1 cellular context compared by ENCODE assay signal in the genomic region with DNA sequence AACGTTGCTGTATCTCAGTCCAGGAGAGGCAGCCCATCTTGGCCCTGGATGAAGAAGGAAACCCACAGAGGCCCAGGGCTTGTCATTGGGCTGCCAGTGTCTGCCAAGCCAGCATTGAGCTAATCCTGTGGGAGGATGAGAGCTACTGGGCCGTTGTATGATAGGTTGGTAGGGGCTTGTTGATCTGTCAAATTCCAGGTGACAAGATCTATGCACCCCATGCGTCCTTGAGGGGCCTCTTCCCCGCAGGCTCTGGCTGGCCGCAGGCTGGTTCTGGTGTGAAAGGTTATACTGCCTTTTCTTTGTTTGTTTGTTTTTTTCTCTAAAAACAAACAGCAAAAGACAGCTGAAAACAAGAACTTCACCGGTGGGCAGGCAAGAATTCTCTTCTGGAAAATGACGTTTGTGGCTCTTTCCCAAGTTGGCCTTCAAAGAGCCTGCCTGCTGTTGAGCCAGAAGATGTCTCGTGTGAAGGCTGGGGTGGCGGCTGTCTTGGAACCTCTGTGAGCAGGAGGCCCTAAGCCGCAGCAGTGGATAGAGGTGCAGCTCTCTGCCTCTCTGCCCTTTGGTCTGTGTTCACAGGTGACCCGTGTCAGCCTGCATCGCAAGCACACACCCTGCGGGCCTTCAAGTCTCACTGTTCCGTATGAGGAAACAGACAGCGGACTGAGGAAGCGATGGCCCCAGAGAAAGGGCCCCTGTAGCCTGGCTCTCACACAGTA.
TF ChIP-seq lines count a peak whose summit lies in the region.

No MANE protein-coding gene starts in this region.

TF ChIP-seq in HepG2, 621 proteins besides CTCF, POLR2A, EP300 and RAD21 (continues in another document):
- TF ChIP-seq SATB2 (CRISPR knock-in tag; IDR thresholded peaks at IDR 0.05): no peak
- TF ChIP-seq ZNF678 (CRISPR knock-in tag; IDR thresholded peaks at IDR 0.05): 0 out of 2 replicates have a peak, but pooled peaks have one; percentile 68
- TF ChIP-seq HNF4A (CRISPR knock-in tag; IDR thresholded peaks at IDR 0.05): peak; percentile 83
- TF ChIP-seq ZNF441 (CRISPR knock-in tag; IDR thresholded peaks at IDR 0.05; ENCODE audit: borderline replicate concordance): peak; percentile 34; the same call in 1 of the 2 replicates
- TF ChIP-seq ZNF775 (CRISPR knock-in tag; IDR thresholded peaks at IDR 0.05; ENCODE audit: borderline replicate concordance): no peak
- 0 out of 2 replicates have a peak, but pooled peaks have one; percentile 12 for TF ChIP-seq ZMYM4 (CRISPR knock-in tag; IDR thresholded peaks at IDR 0.05)
- TF ChIP-seq FOXA3 (CRISPR knock-in tag; IDR thresholded peaks at IDR 0.05): peak; percentile 57
- TF ChIP-seq ZNF280B (CRISPR knock-in tag; IDR thresholded peaks at IDR 0.05; ENCODE audit: borderline replicate concordance): no peak
- TF ChIP-seq, protein P1, sequence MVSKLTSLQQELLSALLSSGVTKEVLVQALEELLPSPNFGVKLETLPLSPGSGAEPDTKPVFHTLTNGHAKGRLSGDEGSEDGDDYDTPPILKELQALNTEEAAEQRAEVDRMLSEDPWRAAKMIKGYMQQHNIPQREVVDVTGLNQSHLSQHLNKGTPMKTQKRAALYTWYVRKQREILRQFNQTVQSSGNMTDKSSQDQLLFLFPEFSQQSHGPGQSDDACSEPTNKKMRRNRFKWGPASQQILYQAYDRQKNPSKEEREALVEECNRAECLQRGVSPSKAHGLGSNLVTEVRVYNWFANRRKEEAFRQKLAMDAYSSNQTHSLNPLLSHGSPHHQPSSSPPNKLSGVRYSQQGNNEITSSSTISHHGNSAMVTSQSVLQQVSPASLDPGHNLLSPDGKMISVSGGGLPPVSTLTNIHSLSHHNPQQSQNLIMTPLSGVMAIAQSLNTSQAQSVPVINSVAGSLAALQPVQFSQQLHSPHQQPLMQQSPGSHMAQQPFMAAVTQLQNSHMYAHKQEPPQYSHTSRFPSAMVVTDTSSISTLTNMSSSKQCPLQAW (CRISPR knock-in tag; IDR thresholded peaks at IDR 0.05): 0 out of 2 replicates have a peak, but pooled peaks have one; percentile 50
- no peak for TF ChIP-seq AKAP8 (CRISPR knock-in tag; IDR thresholded peaks at IDR 0.05)
- no peak for TF ChIP-seq BRD4 (CRISPR knock-in tag; IDR thresholded peaks at IDR 0.05)
- 0 out of 2 replicates have a peak, but pooled peaks have one; percentile 39 for TF ChIP-seq ZNF430 (CRISPR knock-in tag; IDR thresholded peaks at IDR 0.05)
- TF ChIP-seq FOXK1 (CRISPR knock-in tag; IDR thresholded peaks at IDR 0.05; ENCODE audit: borderline replicate concordance, low read depth): 0 out of 2 replicates have a peak, but pooled peaks have one; percentile 19
- TF ChIP-seq TBX2 (CRISPR knock-in tag; IDR thresholded peaks at IDR 0.05; ENCODE audit: borderline replicate concordance): peak; percentile 60; the same call in 1 of the 2 replicates
- TF ChIP-seq NRL (CRISPR knock-in tag; IDR thresholded peaks at IDR 0.05; ENCODE audit: borderline replicate concordance): peak; percentile 27; the same call in 1 of the 2 replicates
- TF ChIP-seq, protein P2, sequence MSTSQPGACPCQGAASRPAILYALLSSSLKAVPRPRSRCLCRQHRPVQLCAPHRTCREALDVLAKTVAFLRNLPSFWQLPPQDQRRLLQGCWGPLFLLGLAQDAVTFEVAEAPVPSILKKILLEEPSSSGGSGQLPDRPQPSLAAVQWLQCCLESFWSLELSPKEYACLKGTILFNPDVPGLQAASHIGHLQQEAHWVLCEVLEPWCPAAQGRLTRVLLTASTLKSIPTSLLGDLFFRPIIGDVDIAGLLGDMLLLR (CRISPR knock-in tag; IDR thresholded peaks at IDR 0.05): no peak
- TF ChIP-seq, protein P3, sequence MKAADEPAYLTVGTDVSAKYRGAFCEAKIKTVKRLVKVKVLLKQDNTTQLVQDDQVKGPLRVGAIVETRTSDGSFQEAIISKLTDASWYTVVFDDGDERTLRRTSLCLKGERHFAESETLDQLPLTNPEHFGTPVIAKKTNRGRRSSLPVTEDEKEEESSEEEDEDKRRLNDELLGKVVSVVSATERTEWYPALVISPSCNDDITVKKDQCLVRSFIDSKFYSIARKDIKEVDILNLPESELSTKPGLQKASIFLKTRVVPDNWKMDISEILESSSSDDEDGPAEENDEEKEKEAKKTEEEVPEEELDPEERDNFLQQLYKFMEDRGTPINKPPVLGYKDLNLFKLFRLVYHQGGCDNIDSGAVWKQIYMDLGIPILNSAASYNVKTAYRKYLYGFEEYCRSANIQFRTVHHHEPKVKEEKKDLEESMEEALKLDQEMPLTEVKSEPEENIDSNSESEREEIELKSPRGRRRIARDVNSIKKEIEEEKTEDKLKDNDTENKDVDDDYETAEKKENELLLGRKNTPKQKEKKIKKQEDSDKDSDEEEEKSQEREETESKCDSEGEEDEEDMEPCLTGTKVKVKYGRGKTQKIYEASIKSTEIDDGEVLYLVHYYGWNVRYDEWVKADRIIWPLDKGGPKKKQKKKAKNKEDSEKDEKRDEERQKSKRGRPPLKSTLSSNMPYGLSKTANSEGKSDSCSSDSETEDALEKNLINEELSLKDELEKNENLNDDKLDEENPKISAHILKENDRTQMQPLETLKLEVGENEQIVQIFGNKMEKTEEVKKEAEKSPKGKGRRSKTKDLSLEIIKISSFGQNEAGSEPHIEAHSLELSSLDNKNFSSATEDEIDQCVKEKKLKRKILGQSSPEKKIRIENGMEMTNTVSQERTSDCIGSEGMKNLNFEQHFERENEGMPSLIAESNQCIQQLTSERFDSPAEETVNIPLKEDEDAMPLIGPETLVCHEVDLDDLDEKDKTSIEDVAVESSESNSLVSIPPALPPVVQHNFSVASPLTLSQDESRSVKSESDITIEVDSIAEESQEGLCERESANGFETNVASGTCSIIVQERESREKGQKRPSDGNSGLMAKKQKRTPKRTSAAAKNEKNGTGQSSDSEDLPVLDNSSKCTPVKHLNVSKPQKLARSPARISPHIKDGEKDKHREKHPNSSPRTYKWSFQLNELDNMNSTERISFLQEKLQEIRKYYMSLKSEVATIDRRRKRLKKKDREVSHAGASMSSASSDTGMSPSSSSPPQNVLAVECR (CRISPR knock-in tag; IDR thresholded peaks at IDR 0.05; ENCODE audit: borderline replicate concordance): peak; percentile 33; the same call in 1 of the 2 replicates
- TF ChIP-seq NFKB2 (CRISPR knock-in tag; IDR thresholded peaks at IDR 0.05; ENCODE audit: borderline replicate concordance): no peak
- peak; percentile 72 for TF ChIP-seq GATAD2A (CRISPR knock-in tag; IDR thresholded peaks at IDR 0.05)
- TF ChIP-seq GTF3A (CRISPR knock-in tag; conservative IDR thresholded peaks at IDR 0.05): no peak
- TF ChIP-seq MBD4 (IDR thresholded peaks at IDR 0.05; ENCODE audit: borderline replicate concordance, low read length): no peak
- TF ChIP-seq SNAPC2 (CRISPR knock-in tag; IDR thresholded peaks at IDR 0.05): no peak
- peak; percentile 51; the same call in 1 of the 2 replicates for TF ChIP-seq RXRA (CRISPR knock-in tag; IDR thresholded peaks at IDR 0.05)
- 0 out of 2 replicates have a peak, but pooled peaks have one; percentile 16 for TF ChIP-seq ZC3H13 (CRISPR knock-in tag; IDR thresholded peaks at IDR 0.05)
- TF ChIP-seq ZNF501 (CRISPR knock-in tag; IDR thresholded peaks at IDR 0.05): 0 out of 2 replicates have a peak, but pooled peaks have one; percentile 42
- no peak for TF ChIP-seq LCORL (IDR thresholded peaks at IDR 0.05)
- peak; percentile 63 for TF ChIP-seq LCORL (CRISPR knock-in tag; IDR thresholded peaks at IDR 0.05)
- 0 out of 2 replicates have a peak, but pooled peaks have one; percentile 18 for TF ChIP-seq SMAD3 (CRISPR knock-in tag; IDR thresholded peaks at IDR 0.05)
- TF ChIP-seq KDM6A (CRISPR knock-in tag; IDR thresholded peaks at IDR 0.05; ENCODE audit: low read depth): 0 out of 2 replicates have a peak, but pooled peaks have one; percentile 16
- TF ChIP-seq TSC22D2 (CRISPR knock-in tag; IDR thresholded peaks at IDR 0.05; ENCODE audit: borderline replicate concordance): 0 out of 2 replicates have a peak, but pooled peaks have one; percentile 23
- TF ChIP-seq HDAC6 (IDR thresholded peaks at IDR 0.05; ENCODE audit: low read depth, low read length): no peak
- peak; percentile 15; the same call in 1 of the 2 replicates for TF ChIP-seq ZFY (CRISPR knock-in tag; IDR thresholded peaks at IDR 0.05)
- TF ChIP-seq PAXIP1 (CRISPR knock-in tag; conservative IDR thresholded peaks at IDR 0.05): peak; percentile 83
- TF ChIP-seq SIN3A (IDR thresholded peaks at IDR 0.05; ENCODE audit: borderline replicate concordance, low read depth, low read length): 0 out of 2 replicates have a peak, but pooled peaks have one; percentile 22
- no peak for TF ChIP-seq ZNF724P (CRISPR knock-in tag; IDR thresholded peaks at IDR 0.05; ENCODE audit: borderline replicate concordance)
- no peak for TF ChIP-seq ZNF563 (CRISPR knock-in tag; IDR thresholded peaks at IDR 0.05)
- TF ChIP-seq SOX5 (CRISPR knock-in tag; IDR thresholded peaks at IDR 0.05; ENCODE audit: borderline replicate concordance): peak; percentile 10; the same call in 1 of the 2 replicates
- peak; percentile 11; the same call in 1 of the 2 replicates for TF ChIP-seq ZFP37 (CRISPR knock-in tag; IDR thresholded peaks at IDR 0.05; ENCODE audit: borderline replicate concordance)
- TF ChIP-seq ZNF496 (CRISPR knock-in tag; IDR thresholded peaks at IDR 0.05; ENCODE audit: insufficient replicate concordance): no peak
- peak; percentile 46; the same call in 1 of the 2 replicates for TF ChIP-seq FOXO1 (CRISPR knock-in tag; IDR thresholded peaks at IDR 0.05)
- TF ChIP-seq, protein P4, sequence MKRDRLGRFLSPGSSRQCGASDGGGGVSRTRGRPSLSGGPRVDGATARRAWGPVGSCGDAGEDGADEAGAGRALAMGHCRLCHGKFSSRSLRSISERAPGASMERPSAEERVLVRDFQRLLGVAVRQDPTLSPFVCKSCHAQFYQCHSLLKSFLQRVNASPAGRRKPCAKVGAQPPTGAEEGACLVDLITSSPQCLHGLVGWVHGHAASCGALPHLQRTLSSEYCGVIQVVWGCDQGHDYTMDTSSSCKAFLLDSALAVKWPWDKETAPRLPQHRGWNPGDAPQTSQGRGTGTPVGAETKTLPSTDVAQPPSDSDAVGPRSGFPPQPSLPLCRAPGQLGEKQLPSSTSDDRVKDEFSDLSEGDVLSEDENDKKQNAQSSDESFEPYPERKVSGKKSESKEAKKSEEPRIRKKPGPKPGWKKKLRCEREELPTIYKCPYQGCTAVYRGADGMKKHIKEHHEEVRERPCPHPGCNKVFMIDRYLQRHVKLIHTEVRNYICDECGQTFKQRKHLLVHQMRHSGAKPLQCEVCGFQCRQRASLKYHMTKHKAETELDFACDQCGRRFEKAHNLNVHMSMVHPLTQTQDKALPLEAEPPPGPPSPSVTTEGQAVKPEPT (CRISPR knock-in tag; IDR thresholded peaks at IDR 0.05; ENCODE audit: low read depth): no peak
- 0 out of 2 replicates have a peak, but pooled peaks have one; percentile 51 for TF ChIP-seq AFF4 (CRISPR knock-in tag; IDR thresholded peaks at IDR 0.05)
- peak; percentile 30; the same call in 1 of the 3 replicates for TF ChIP-seq MXI1 (IDR thresholded peaks at IDR 0.05; ENCODE audit: borderline replicate concordance, low read depth, low read length)
